8 cellular contexts compared by ENCODE assay signal in genomic region chr13:68927387-68928026, GRCh38.
DNase-seq lines count a peak whose midpoint lies in the region; ATAC-seq and TF ChIP-seq lines count a peak whose summit lies in the region.

No MANE protein-coding gene starts in this region.

- H4K20me1 ChIP-seq in neural progenitor cell (ENCODE audit: low read depth), result no peaks in the 10 kb centered on the region

- H3K27me3 ChIP-seq in neural progenitor cell, result no peaks in the 10 kb centered on the region

- H3F3A ChIP-seq in neural progenitor cell (ENCODE audit: low read depth), result no peaks in the 10 kb centered on the region

- peaks cover 5% of the 10 kb centered on the region for H3K9me3 Mint-ChIP-seq in neural progenitor cell
- H3K9me3 Mint-ChIP-seq in immature natural killer cell, result peaks cover 8 to 38% (median 22%) of the 10 kb centered on the region in 6 donors

- H3K4me3 ChIP-seq in astrocyte of the cerebellum (ENCODE audit: low read depth, low read length), result no peak overlapping the region
- H3K4me3 ChIP-seq in neural progenitor cell, result no peak overlapping the region

- H3K27me3 Mint-ChIP-seq in neural progenitor cell (ENCODE audit: insufficient read depth, low read depth), result peaks cover 4% of the 10 kb centered on the region
- H3K27me3 Mint-ChIP-seq in immature natural killer cell (ENCODE audit: low read depth in 3 of 3), result peaks cover 0 to 3% (median 3%) of the 10 kb centered on the region in 3 donors

- no peak overlapping the region for H3K9ac ChIP-seq in neural progenitor cell

- no peak overlapping the region for H3K4me2 ChIP-seq in neural progenitor cell

- peak overlapping the region; percentile 73 for H2AFZ ChIP-seq in neural progenitor cell (replicated peaks)

- H3K4me3 Mint-ChIP-seq in neural progenitor cell (no peak overlapping the region), immature natural killer cell (no peak overlapping the region)

- no peaks in the 10 kb centered on the region for H3K4me1 ChIP-seq in neural progenitor cell

- in situ Hi-C loops in GM13976 (cut with MboI; ENCODE audit: low sequenced_read_pairs, unreplicated experiment), result no loop called here
- in situ Hi-C loops in astrocyte of the cerebellum (cut with HindIII; ENCODE audit: low sequenced_read_pairs), result no loop called here

- TF ChIP-seq CTCF in GM13976 (IDR thresholded peaks at IDR 0.05; ENCODE audit: borderline replicate concordance, control extremely low read depth, extremely low read depth, insufficient read depth, missing control alignments), result peak; percentile 30
- TF ChIP-seq CTCF in astrocyte of the cerebellum (IDR thresholded peaks at IDR 0.05; ENCODE audit: low read depth, low read length, missing control alignments), result peak; percentile 82
- TF ChIP-seq CTCF in neural progenitor cell (IDR thresholded peaks at IDR 0.05), result peak; percentile 87

- H3K36me3 Mint-ChIP-seq in neural progenitor cell, result no peaks in the 10 kb centered on the region
- H3K36me3 Mint-ChIP-seq in immature natural killer cell, result no peaks in the 10 kb centered on the region

- H3K36me3 ChIP-seq in neural progenitor cell, result no peaks in the 10 kb centered on the region

- ATAC-seq in HG03135 (IDR thresholded peaks at IDR 0.05; ENCODE audit: unreplicated experiment), result no peak

- H3K4me1 Mint-ChIP-seq in neural progenitor cell (no peaks in the 10 kb centered on the region), immature natural killer cell (no peaks in the 10 kb centered on the region)

- no peaks in the 10 kb centered on the region for H3K9me3 ChIP-seq in neural progenitor cell (ENCODE audit: low read depth)

- peak overlapping the region; percentile 19 for H3K27ac Mint-ChIP-seq in neural progenitor cell
- no peak overlapping the region for H3K27ac Mint-ChIP-seq in immature natural killer cell

- DNase-seq in GM13976 (ENCODE audit: low spot score), result no peak
- peak; percentile 37 for DNase-seq in NCI-H1092 (lab: John Stamatoyannopoulos, UW)
- DNase-seq in astrocyte of the cerebellum (ENCODE audit: low read depth), result peak; percentile 32
- peak; percentile 83 for DNase-seq in neural progenitor cell (ENCODE audit: low spot score)
- DNase-seq in immature natural killer cell, result no peak
- DNase-seq in activated T-cell treated with anti-CD3 and anti-CD28 coated beads for 4 hours, result no peak
- no peak for DNase-seq in T-helper 2 cell

- no peak overlapping the region for H3K27ac ChIP-seq in neural progenitor cell

- H3K79me2 ChIP-seq in neural progenitor cell (ENCODE audit: low read depth), result no peaks in the 10 kb centered on the region

Comparison
In these comparisons a context has a peak if more than half of its experiments do, and no peak if none do; other contexts are left out.
1. DNase-seq: peak in NCI-H1092 (single experiment), astrocyte of the cerebellum (single experiment) and neural progenitor cell (single experiment); none in GM13976 (single experiment), immature natural killer cell (0 of 3), activated T-cell treated with anti-CD3 and anti-CD28 coated beads for 4 hours (single experiment) and T-helper 2 cell (0 of 5).
2. CTCF ChIP-seq: peak in every context shown above with its lines; median percentile 87 in neural progenitor cell; 82 in astrocyte of the cerebellum; 30 in GM13976.